8 cellular contexts compared by ENCODE assay signal in the genomic region with DNA sequence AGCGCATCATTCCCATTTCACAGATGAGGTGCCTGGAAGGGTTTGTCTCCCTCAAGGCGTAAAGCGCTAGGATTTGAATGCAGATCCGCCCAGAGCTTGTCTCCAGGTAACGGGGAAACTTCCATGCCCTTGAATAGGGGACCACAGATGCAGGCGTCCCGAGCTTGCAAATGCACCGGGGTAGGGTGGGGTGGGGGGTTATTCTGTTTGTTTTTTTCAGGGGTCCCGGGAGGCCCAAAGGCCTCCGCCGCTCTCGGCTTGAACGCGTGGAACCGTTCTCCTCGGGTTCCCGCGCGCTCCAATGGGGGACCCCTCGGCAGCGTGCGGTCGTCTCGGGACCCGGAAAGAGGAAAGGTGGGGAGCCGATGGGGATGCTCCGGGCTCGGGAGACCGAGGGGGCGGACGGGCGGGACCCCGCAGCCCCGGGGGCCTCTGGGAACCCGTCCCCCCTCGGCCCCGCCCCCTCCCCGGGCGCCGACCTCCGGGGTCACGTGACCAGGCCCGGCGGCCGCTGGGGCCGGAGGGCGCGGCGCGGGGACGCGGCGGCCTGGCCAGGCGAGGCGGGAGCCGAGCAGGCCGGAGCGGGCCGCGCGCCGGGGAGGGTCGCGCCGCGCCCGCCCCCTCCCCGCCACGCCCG. TPM values are rescaled to one million over a fixed set of nuclear protein-coding genes. Genes with fewer than 3 reads are reported as not detected.
DNase-seq lines count a peak whose midpoint lies in the region; ATAC-seq and TF ChIP-seq lines count a peak whose summit lies in the region.

TSS of gene PKN1 (plus strand) at position 490 of the 637 bp plus-strand sequence. CDS start 216 bp downstream, outside the sequence.

- H3K27ac ChIP-seq in Panc1 (ENCODE audit: low read length): peak within 1 kb of the TSS; percentile 82
- H3K27ac ChIP-seq in foreskin keratinocyte: no peak within 1 kb of the TSS

- no peaks in the 10 kb centered on the region for H3K9me3 ChIP-seq in Panc1 (ENCODE audit: control insufficient read depth, insufficient read depth, low read depth, low read length)

- ATAC-seq in HG02763 (IDR thresholded peaks at IDR 0.05; ENCODE audit: unreplicated experiment): peak; percentile 59
- ATAC-seq in Panc1: peak; percentile 62
- ATAC-seq in omental fat pad (ENCODE audit: low FRiP score): peak; percentile 8
- no peak for ATAC-seq in foreskin keratinocyte
- no peak for ATAC-seq in GM21390 (IDR thresholded peaks at IDR 0.05; ENCODE audit: unreplicated experiment)

- no peaks in the 10 kb centered on the region for H3K36me3 ChIP-seq in Panc1 (ENCODE audit: control insufficient read depth, insufficient read depth, low read length)

- DNase-seq in EL (peak; percentile 56), Panc1 (ENCODE audit: low read depth, low spot score) (no peak), head of caudate nucleus (peak in 39 of 42 donors; percentile 11 to 86 (median 68)), omental fat pad (ENCODE audit: low spot score) (no peak), foreskin keratinocyte (no peak)
- peak; percentile 66 for DNase-seq in activated naive CD4-positive, alpha-beta T cell treated with anti-CD3 and anti-CD28 coated beads, Interleukin-2, amount 50 U/mL, for 16 hours

- POLR2A ChIA-PET in Panc1 (lab: Charles Lee): interaction anchor here (0.7 kb wide), 1 partner anchor 108 kb away, joined by 10 read pairs; no protein-coding TSS in a partner anchor

- H3K4me1 ChIP-seq in Panc1 (ENCODE audit: control insufficient read depth, insufficient read depth, low read length) (peaks cover 8% of the 10 kb centered on the region), foreskin keratinocyte (no peaks in the 10 kb centered on the region)

- TF ChIP-seq CTCF in Panc1 (IDR thresholded peaks at IDR 0.05): no peak
- no peak for TF ChIP-seq CTCF in omental fat pad (IDR thresholded peaks at IDR 0.05)
- TF ChIP-seq CTCF in foreskin keratinocyte (conservative IDR thresholded peaks at IDR 0.05): no peak

- H3K4me3 ChIP-seq in Panc1 (ENCODE audit: low read depth in 2 of 2, low read length in 2 of 2): peak within 1 kb of the TSS; percentile 64 to 65

- CTCF ChIA-PET in Panc1 (lab: Charles Lee): interaction anchor here (0.6 kb wide), 2 partner anchors 71 to 274 kb away, joined by 3 to 4 read pairs; no protein-coding TSS in a partner anchor

- in situ Hi-C loops in Panc1 (cut with HindIII; ENCODE audit: low pct_unique_long_range_greater_than_20kb, low sequenced_read_pairs): no loop called here

- BruUV-seq in Panc1 (replicated peaks; lab: Mats Ljungman, UMichigan): no TSS peak

- intact Hi-C loops in Panc1 (cut with micrococcal nuclease; ENCODE audit: unreplicated experiment): no loop called here
- intact Hi-C loops in head of caudate nucleus (cut with DNase I): no loop called here

- H3K27me3 ChIP-seq in Panc1 (ENCODE audit: control insufficient read depth, insufficient read depth, low read length): no peaks in the 10 kb centered on the region
- peaks cover 40% of the 10 kb centered on the region for H3K27me3 ChIP-seq in foreskin keratinocyte

RNA-seq across cellular contexts. Expression of gene PKN1, which starts in this region (rescaled TPM):
- total RNA-seq in Panc1 (2021; ENCODE audit: unreplicated experiment) (205 TPM), omental fat pad (100 to 1,000 TPM in 1 of 4 donors, 10 to 100 TPM in 3; 47.3 to 104 (median 85.0) TPM), foreskin keratinocyte (3.8 and 5.7 TPM in 2 replicates)
- 226 TPM for polyA plus RNA-seq in Panc1 (2012; ENCODE audit: insufficient read length)
- 3.4 and 4.6 TPM in 2 replicates for polyA plus RNA-seq in foreskin keratinocyte

Comparison
In these comparisons a context has a peak if more than half of its experiments do, and no peak if none do; other contexts are left out.
1. DNase-seq: peak in EL (single experiment), activated naive CD4-positive, alpha-beta T cell treated with anti-CD3 and anti-CD28 coated beads, Interleukin-2, amount 50 U/mL, for 16 hours (single experiment) and head of caudate nucleus (39 of 42); none in Panc1 (single experiment), omental fat pad (single experiment) and foreskin keratinocyte (0 of 2).
2. ATAC-seq: peak in HG02763 (single experiment), Panc1 (single experiment) and omental fat pad (single experiment); none in foreskin keratinocyte (single experiment) and GM21390 (single experiment).